ENCODE assay signal across 19 cellular contexts in genomic region chr5:89309268-89309667, GRCh38.
"Had no signal": no experiment of that assay in that cellular context is flagged by ENCODE, and none has a peak within 500 bp of the region (broad histone marks: within the 10 kb centered on the region; RNA-seq: fewer than 3 reads in every experiment).

No MANE protein-coding gene starts in this region.

- H3K27ac ChIP-seq: ascending aorta, coronary artery, gastrocnemius medialis, heart left ventricle, neural progenitor cell, pancreas, upper lobe of right lung had no signal

- H3K4me1 ChIP-seq: neural progenitor cell had no signal

- H3K9ac ChIP-seq: neural progenitor cell had no signal

- H3K27me3 ChIP-seq: ascending aorta, gastrocnemius medialis, heart left ventricle, neural progenitor cell, pancreas, upper lobe of right lung had no signal

- H3K36me3 ChIP-seq: ascending aorta, gastrocnemius medialis, heart left ventricle, neural progenitor cell, pancreas, upper lobe of right lung had no signal

- H3K27ac Mint-ChIP-seq: activated CD4-positive, alpha-beta memory T cell treated with anti-CD3 and anti-CD28 coated beads, Interleukin-2, amount 10 ng/mL, durations not matched to agents 7 days and 5 days; activated CD8-positive, alpha-beta memory T cell treated with anti-CD3 and anti-CD28 coated beads, Interleukin-2, amount 10 ng/mL, durations not matched to agents 7 days and 5 days; activated T-helper 17 cell treated with anti-CD3 and anti-CD28 coated beads, Interleukin-2, amount 50 U/mL, for 72 hours; memory B cell; neural progenitor cell had no signal

- H3K4me3 Mint-ChIP-seq: activated CD4-positive, alpha-beta memory T cell treated with anti-CD3 and anti-CD28 coated beads, Interleukin-2, amount 10 ng/mL, durations not matched to agents 7 days and 5 days; activated CD8-positive, alpha-beta memory T cell treated with anti-CD3 and anti-CD28 coated beads, Interleukin-2, amount 10 ng/mL, durations not matched to agents 7 days and 5 days; activated T-helper 17 cell treated with anti-CD3 and anti-CD28 coated beads, Interleukin-2, amount 50 U/mL, for 72 hours; memory B cell; neural progenitor cell had no signal

- H3K4me2 ChIP-seq: neural progenitor cell, smooth muscle cell had no signal

- H3K36me3 Mint-ChIP-seq: activated CD8-positive, alpha-beta memory T cell treated with anti-CD3 and anti-CD28 coated beads, Interleukin-2, amount 10 ng/mL, durations not matched to agents 7 days and 5 days; memory B cell; neural progenitor cell had no signal

- H3K4me3 ChIP-seq: ascending aorta, coronary artery, gastrocnemius medialis, heart left ventricle, neural progenitor cell, pancreas, smooth muscle cell, upper lobe of right lung had no signal

- DNase-seq: activated CD4-positive, alpha-beta memory T cell treated with anti-CD3 and anti-CD28 coated beads, Interleukin-2, amount 10 ng/mL, durations not matched to agents 7 days and 5 days; activated CD4-positive, alpha-beta T cell treated with anti-CD3 and anti-CD28 coated beads for 48 hours; activated CD4-positive, CD25-positive, alpha-beta regulatory T cell; activated CD8-positive, alpha-beta memory T cell treated with anti-CD3 and anti-CD28 coated beads, Interleukin-2, amount 10 ng/mL, durations not matched to agents 7 days and 5 days; activated naive CD4-positive, alpha-beta T cell treated with Interleukin-2 at 50 U/mL for 16 hours; gastrocnemius medialis; heart left ventricle; pancreas; stimulated activated CD4-positive, alpha-beta T cell treated with anti-CD3 and anti-CD28 coated beads, Interleukin-4, amount 100 ng/mL, for 1 hour; upper lobe of right lung had no signal

- FAIRE-seq: endometrium, pancreas had no signal

- H3K9me3 Mint-ChIP-seq: activated T-helper 17 cell treated with anti-CD3 and anti-CD28 coated beads, Interleukin-2, amount 50 U/mL, for 72 hours; neural progenitor cell had no signal

- H3K9me3 ChIP-seq: ascending aorta, gastrocnemius medialis, pancreas, upper lobe of right lung had no signal

- H2AFZ ChIP-seq: neural progenitor cell had no signal

- H3K27me3 Mint-ChIP-seq: activated CD4-positive, alpha-beta memory T cell treated with anti-CD3 and anti-CD28 coated beads, Interleukin-2, amount 10 ng/mL, durations not matched to agents 7 days and 5 days; activated CD8-positive, alpha-beta memory T cell treated with anti-CD3 and anti-CD28 coated beads, Interleukin-2, amount 10 ng/mL, durations not matched to agents 7 days and 5 days; activated T-helper 17 cell treated with anti-CD3 and anti-CD28 coated beads, Interleukin-2, amount 50 U/mL, for 72 hours; memory B cell had no signal

- ATAC-seq: activated CD8-positive, alpha-beta memory T cell treated with anti-CD3 and anti-CD28 coated beads, Interleukin-2, amount 10 ng/mL, durations not matched to agents 7 days and 5 days; activated T-helper 17 cell treated with anti-CD3 and anti-CD28 coated beads, Interleukin-2, amount 50 U/mL, for 72 hours; gastrocnemius medialis; heart left ventricle; left ventricle myocardium superior; pancreas; sciatic nerve; upper lobe of right lung had no signal

- H3K4me1 Mint-ChIP-seq: activated T-helper 17 cell treated with anti-CD3 and anti-CD28 coated beads, Interleukin-2, amount 50 U/mL, for 72 hours had no signal
